ENCODE assay signal across 33 cellular contexts in the genomic region with DNA sequence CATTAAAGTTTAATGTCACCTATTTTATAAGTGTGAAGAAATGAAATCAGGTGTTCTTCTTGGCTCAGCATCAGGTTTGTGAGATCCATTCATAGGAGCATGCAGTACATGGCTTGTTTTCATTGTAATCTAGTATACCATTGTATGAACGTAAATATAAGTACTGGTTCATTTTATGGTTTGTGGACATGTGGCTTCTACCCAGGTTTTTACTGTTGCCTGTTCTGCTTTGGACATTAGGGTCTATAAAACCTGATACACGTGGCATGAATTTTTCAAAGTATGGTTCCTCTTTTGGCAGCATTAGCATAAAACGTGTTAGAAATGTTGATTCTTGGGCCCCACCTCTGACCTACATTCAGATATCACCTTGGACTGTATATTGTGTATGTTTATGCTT.
DNase-seq lines count a peak whose midpoint lies in the region; ATAC-seq, FAIRE-seq and TF ChIP-seq lines count a peak whose summit lies in the region.
"Had no signal": no experiment of that assay in that cellular context is flagged by ENCODE, and none has a peak within 500 bp of the region (broad histone marks: within the 10 kb centered on the region; RNA-seq: fewer than 3 reads in every experiment).

No MANE protein-coding gene starts in this region.

- no peak overlapping the region for H3K23ac ChIP-seq in mesenchymal stem cell (ENCODE audit: low read length in 2 of 2)

- peaks cover 22% of the 10 kb centered on the region for H3K4me1 Mint-ChIP-seq in WTC11
- H3K4me1 Mint-ChIP-seq: T-helper 17 cell had no signal

- peaks cover 4% of the 10 kb centered on the region for H3K36me3 Mint-ChIP-seq in WTC11

- H3K9me3 Mint-ChIP-seq in WTC11, result peaks cover 4% of the 10 kb centered on the region; the same call in 1 of the 2 replicates

- TF ChIP-seq RAD21 in HepG2 (CRISPR knock-in tag; IDR thresholded peaks at IDR 0.05), result no peak

- H4K91ac ChIP-seq in mesenchymal stem cell (ENCODE audit: low read length), result no peak overlapping the region

- no peak for TF ChIP-seq EP300 in HepG2 (IDR thresholded peaks at IDR 0.05; ENCODE audit: low read depth in 2 of 2, low read length in 2 of 2)
- no peak for TF ChIP-seq EP300 in HepG2 (CRISPR knock-in tag; IDR thresholded peaks at IDR 0.05; ENCODE audit: borderline replicate concordance)

- H3K4me1 ChIP-seq in HepG2 (ENCODE audit: insufficient read depth, low read length) (peaks cover 30% of the 10 kb centered on the region), right lobe of liver (no peaks in the 10 kb centered on the region), mesenchymal stem cell (ENCODE audit: control insufficient read depth, insufficient read depth, low read depth, low read length) (peaks cover 6% of the 10 kb centered on the region)
- H3K4me1 ChIP-seq: body of pancreas, uterus had no signal

- ATAC-seq in HepG2 (no peak), right lobe of liver (no peak), WTC11 (no peak), HG03571 (IDR thresholded peaks at IDR 0.05; ENCODE audit: unreplicated experiment) (no peak), GM18907 (IDR thresholded peaks at IDR 0.05; ENCODE audit: unreplicated experiment) (no peak)
- ATAC-seq: body of pancreas; gastroesophageal sphincter; right cardiac atrium; Right ventricle myocardium inferior; stimulated activated naive CD8-positive, alpha-beta T cell treated with anti-CD3 and anti-CD28 coated beads, Interleukin-15, Interleukin-2, amounts not matched to agents 100 U/mL and 50 U/mL, for 24 hours; T-helper 17 cell had no signal

- no peaks in the 10 kb centered on the region for H3K27me3 Mint-ChIP-seq in WTC11 (ENCODE audit: low read depth)

- in situ Hi-C loops in HepG2 (cut with HindIII; ENCODE audit: extremely low pct_ligation_motif_present, low pct_unique_long_range_greater_than_20kb), result no loop called here

- CTCF ChIA-PET in HepG2 (lab: Yijun Ruan, JAX; ENCODE audit: low intra/inter-chr PET ratio, low total read pairs) (no interaction called here), WTC11 (lab: Charles Lee) (no interaction called here)

- no peak overlapping the region for H4K8ac ChIP-seq in mesenchymal stem cell (ENCODE audit: low read length)

- no peak for TF ChIP-seq POLR2A in HepG2 (IDR thresholded peaks at IDR 0.05; ENCODE audit: insufficient read depth in 1 of 2, low read depth in 2 of 2, low read length in 2 of 2)
- TF ChIP-seq POLR2A in right lobe of liver (IDR thresholded peaks at IDR 0.05), result no peak

- no peak overlapping the region for H2BK120ac ChIP-seq in mesenchymal stem cell (ENCODE audit: low read depth, low read length)

- H3K9ac ChIP-seq in HepG2 (ENCODE audit: insufficient read depth, low read depth, low read length), result no peak overlapping the region
- no peak overlapping the region for H3K9ac ChIP-seq in mesenchymal stem cell (ENCODE audit: low read length)

- no peaks in the 10 kb centered on the region for H4K20me1 ChIP-seq in HepG2 (ENCODE audit: insufficient read depth, low read length)

- H3K27me3 ChIP-seq in HepG2 (ENCODE audit: control insufficient read depth in 1 of 2, insufficient read depth in 2 of 2, low read length in 2 of 2), result no peaks in the 10 kb centered on the region
- H3K27me3 ChIP-seq in right lobe of liver, result no peaks in the 10 kb centered on the region
- no peaks in the 10 kb centered on the region for H3K27me3 ChIP-seq in mesenchymal stem cell (ENCODE audit: control insufficient read depth in 1 of 2, insufficient read depth in 1 of 2, low read length in 2 of 2)
- H3K27me3 ChIP-seq: body of pancreas, gastroesophageal sphincter, spleen, uterus had no signal

- H3K79me2 ChIP-seq in HepG2 (ENCODE audit: insufficient read depth, low read length), result peaks cover 32% of the 10 kb centered on the region

- H3K4ac ChIP-seq in mesenchymal stem cell (ENCODE audit: low read depth in 1 of 2, low read length in 2 of 2), result no peak overlapping the region

- no peak overlapping the region for H3K4me3 Mint-ChIP-seq in WTC11
- H3K4me3 Mint-ChIP-seq: T-helper 17 cell had no signal

- FAIRE-seq in HepG2 (lab: Jason Lieb, UNC), result no peak
- FAIRE-seq: A204.1, endometrium, GM12891, TTC549 had no signal

- no peak overlapping the region for H2AFZ ChIP-seq in HepG2 (ENCODE audit: low read length)
- H2AFZ ChIP-seq in mesenchymal stem cell (ENCODE audit: low read depth, low read length), result no peak overlapping the region

- intact Hi-C loops in HepG2 (cut with micrococcal nuclease; ENCODE audit: unreplicated experiment), result no loop called here
- intact Hi-C loops in right lobe of liver (cut with DNase I), result no loop called here

- H2BK12ac ChIP-seq in mesenchymal stem cell (ENCODE audit: low read length in 2 of 2), result no peak overlapping the region

- peak overlapping the region; percentile 41 for H3K27ac ChIP-seq in HepG2 (ENCODE audit: extremely low read length, insufficient read depth, low read length)
- H3K27ac ChIP-seq in right lobe of liver, result no peak overlapping the region
- no peak overlapping the region for H3K27ac ChIP-seq in mesenchymal stem cell (ENCODE audit: low read length, poor library complexity, severe bottlenecking)
- H3K27ac ChIP-seq: body of pancreas, spleen, uterus had no signal

- H3K18ac ChIP-seq in mesenchymal stem cell (ENCODE audit: low read depth in 1 of 2, low read length in 2 of 2), result no peak overlapping the region

- H3K79me1 ChIP-seq in mesenchymal stem cell (replicated peaks; ENCODE audit: low read length, poor library complexity, severe bottlenecking), result peaks cover 16% of the 10 kb centered on the region

- DNase-seq in HepG2 (ENCODE audit: low spot score) (no peak), right lobe of liver (no peak), WTC11 (ENCODE audit: low spot score) (no peak), mesenchymal stem cell (no peak), foreskin melanocyte (no peak), islet precursor cell (no peak)
- DNase-seq: activated CD4-positive, alpha-beta T cell treated with anti-CD3 and anti-CD28 coated beads, Interleukin-2, amount 50 U/mL, for 48 hours; activated CD4-positive, CD25-positive, alpha-beta regulatory T cell treated with anti-CD3 and anti-CD28 coated beads, Interleukin-2, amount 50 U/mL, for 72 hours; activated naive CD4-positive, alpha-beta T cell treated with Interleukin-2 at 50 U/mL for 16 hours; body of pancreas; HCEC 1CT; hypothalamus; mesendoderm; NCI-H1105 treated with DMSO at 0.1 percent for 48 hours; NCI-H187 treated with DMSO at 0.1 percent for 48 hours; NCI-H2171; OCI-M1; right cardiac atrium; SK-N-SH; spleen; stimulated activated CD4-positive, alpha-beta T cell treated with anti-CD3 and anti-CD28 coated beads, Interleukin-2, amount 100 ng/mL, for 24 hours; stimulated activated naive CD8-positive, alpha-beta T cell treated with anti-CD3 and anti-CD28 coated beads, Interleukin-15, Interleukin-2, amounts not matched to agents 100 U/mL and 50 U/mL, for 24 hours; T-helper 17 cell; uterus had no signal

- 95% methylated on average over 3 of the region's 3 CpGs for WGBS in HepG2 (ENCODE audit: low lambda C conversion rate)
- WGBS in right lobe of liver (ENCODE audit: insufficient coverage, low coverage, low lambda C conversion rate, missing lambda C conversion rate), result 65% methylated on average over 3 of the region's 3 CpGs
- 89% methylated on average over 2 of the region's 3 CpGs for WGBS in mesenchymal stem cell

- H3K4me2 ChIP-seq in HepG2 (ENCODE audit: low read depth, low read length) (no peak overlapping the region), mesenchymal stem cell (ENCODE audit: low read length, poor library complexity, severe bottlenecking) (no peak overlapping the region)

- POLR2A ChIA-PET in HepG2 (lab: Yijun Ruan, JAX) (no interaction called here), WTC11 (lab: Charles Lee) (no interaction called here)

- no TSS peak for BruUV-seq in HepG2 (replicated peaks; lab: Mats Ljungman, UMichigan)

- H3K9me3 ChIP-seq in HepG2 (ENCODE audit: low read length), result no peaks in the 10 kb centered on the region
- no peaks in the 10 kb centered on the region for H3K9me3 ChIP-seq in right lobe of liver
- no peaks in the 10 kb centered on the region for H3K9me3 ChIP-seq in mesenchymal stem cell (ENCODE audit: control insufficient read depth, low read length)
- H3K9me3 ChIP-seq: body of pancreas, gastroesophageal sphincter, SK-N-SH, spleen, thoracic aorta, uterus had no signal

- H2AK5ac ChIP-seq in mesenchymal stem cell (ENCODE audit: low read length, severe bottlenecking), result peak overlapping the region; percentile 50

- H3K14ac ChIP-seq in mesenchymal stem cell (ENCODE audit: low read length in 2 of 2), result no peak overlapping the region

- H3K36me3 ChIP-seq in HepG2 (replicated peaks in 1 of 2; ENCODE audit: control insufficient read depth in 1 of 2, insufficient read depth in 2 of 2, low read length in 2 of 2), result peaks cover 18 to 34% of the 10 kb centered on the region in 2 experiments
- H3K36me3 ChIP-seq in right lobe of liver, result no peaks in the 10 kb centered on the region
- peaks cover 0 to 12% of the 10 kb centered on the region in 2 experiments for H3K36me3 ChIP-seq in mesenchymal stem cell (ENCODE audit: control insufficient read depth in 1 of 2, insufficient read depth in 2 of 2, low read depth in 1 of 2, low read length in 2 of 2)
- H3K36me3 ChIP-seq: thoracic aorta, uterus had no signal

- no peak for TF ChIP-seq CTCF in HepG2 (CRISPR knock-in tag; IDR thresholded peaks at IDR 0.05)
- TF ChIP-seq CTCF in right lobe of liver (IDR thresholded peaks at IDR 0.05), result no peak
- TF ChIP-seq CTCF in WTC11 (IDR thresholded peaks at IDR 0.05), result no peak

- no peak overlapping the region for H2BK15ac ChIP-seq in mesenchymal stem cell (ENCODE audit: low read depth, poor library complexity, severe bottlenecking)

- 0 out of 2 replicates have a peak overlapping the region, but pooled peaks have one; percentile 8 for H3K27ac Mint-ChIP-seq in WTC11
- H3K27ac Mint-ChIP-seq: T-helper 17 cell had no signal

- H2BK5ac ChIP-seq in mesenchymal stem cell (ENCODE audit: low read depth, low read length, poor library complexity, severe bottlenecking), result no peak overlapping the region

- H3K4me3 ChIP-seq in HepG2 (replicated peaks in 1 of 3; ENCODE audit: insufficient read depth in 1 of 3, low read depth in 2 of 3, low read length in 3 of 3) (no peak overlapping the region), right lobe of liver (no peak overlapping the region), mesenchymal stem cell (ENCODE audit: insufficient read depth in 1 of 2, low read depth in 1 of 2, low read length in 2 of 2) (no peak overlapping the region)
- H3K4me3 ChIP-seq: body of pancreas, gastroesophageal sphincter, spleen, thoracic aorta, uterus had no signal

TF ChIP-seq in HepG2, 621 proteins besides CTCF, POLR2A, EP300 and RAD21 (continues in another document):
- TF ChIP-seq NCOA5 (CRISPR knock-in tag; IDR thresholded peaks at IDR 0.05), result no peak

TF ChIP-seq in WTC11, 78 proteins besides CTCF, POLR2A, EP300 and RAD21 (continues in another document):
- no peak for TF ChIP-seq SMAD3 (CRISPR knock-in tag; IDR thresholded peaks at IDR 0.05; ENCODE audit: borderline replicate concordance)
